8 cellular contexts compared by ENCODE assay signal in genomic region chr2:37196320-37197195, GRCh38. TPM values are rescaled to one million over a fixed set of nuclear protein-coding genes. Genes with fewer than 3 reads are reported as not detected.
DNase-seq lines count a peak whose midpoint lies in the region; ATAC-seq and TF ChIP-seq lines count a peak whose summit lies in the region.

Gene CEBPZOS, plus strand, starts transcription at chr2:37196496. Its CDS starts 3,209 bp downstream, at chr2:37199705.

- peak; percentile 55 for DNase-seq in NCI-H748 treated with DMSO at 0.1 percent for 48 hours (lab: John Stamatoyannopoulos, UW)
- peak; percentile 86 to 90 for DNase-seq in activated CD4-positive, alpha-beta T cell treated with anti-CD3 and anti-CD28 coated beads, Interleukin-2, amount 50 U/mL, for 24 hours (ENCODE audit: low read depth in 1 of 2, low spot score in 1 of 2)
- peak; percentile 90 for DNase-seq in dermis blood vessel endothelial cell
- DNase-seq in stimulated activated CD4-positive, alpha-beta T cell treated with anti-CD3 and anti-CD28 coated beads, TNF-alpha, amount 100 ng/mL, for 4 hours (ENCODE audit: low read depth in 3 of 3): peak; percentile 81 to 89 (median 88)

- H3K4me1 ChIP-seq in liver (ENCODE audit: control insufficient read depth in 4 of 4, insufficient read depth in 4 of 4, low read length in 3 of 4): peaks cover 0 to 8% (median 4%) of the 10 kb centered on the region in 4 donors

- no peaks in the 10 kb centered on the region for H3K9me3 ChIP-seq in liver (ENCODE audit: control insufficient read depth in 4 of 4, low read length in 3 of 4)

- H3K4me3 ChIP-seq in liver (ENCODE audit: low read depth in 1 of 3, low read length in 3 of 3): peak within 1 kb of the TSS; percentile 67 to 87 (median 79)

- no peak for TF ChIP-seq CTCF in C4-2B (conservative IDR thresholded peaks at IDR 0.05)
- TF ChIP-seq CTCF in liver (IDR thresholded peaks at IDR 0.05; ENCODE audit: low read depth, low read length, missing input control): no peak

- no peak for TF ChIP-seq RAD21 in liver (IDR thresholded peaks at IDR 0.05)

- H3K27ac ChIP-seq in C4-2B (peak within 1 kb of the TSS; percentile 89), liver (ENCODE audit: low read depth in 1 of 2, low read length in 2 of 2) (peak within 1 kb of the TSS; percentile 89 to 93)

- peak; percentile 70 for ATAC-seq in GM19372 (IDR thresholded peaks at IDR 0.05; ENCODE audit: low read depth, unreplicated experiment)
- peak; percentile 38 for ATAC-seq in HG03558 (IDR thresholded peaks at IDR 0.05; ENCODE audit: extremely low read depth, unreplicated experiment)

- H3K27me3 ChIP-seq in liver (ENCODE audit: control insufficient read depth in 4 of 4, insufficient read depth in 4 of 4, low read length in 3 of 4): no peaks in the 10 kb centered on the region

- WGBS in liver: under 1% methylated on average over 72 of the region's 72 CpGs

- H3K36me3 ChIP-seq in liver (ENCODE audit: control insufficient read depth in 4 of 4, insufficient read depth in 3 of 4, low read depth in 1 of 4, low read length in 3 of 4): peaks cover 2 to 6% (median 4%) of the 10 kb centered on the region in 4 donors

- peak within 1 kb of the TSS; percentile 31 to 49 for H3K9ac ChIP-seq in liver (ENCODE audit: low read depth in 1 of 2, low read length in 2 of 2)

TF ChIP-seq in liver, 16 proteins besides CTCF, POLR2A, EP300 and RAD21:
- peak in 1 of 2 donors; percentile 25 for TF ChIP-seq EGR1 (IDR thresholded peaks at IDR 0.05; ENCODE audit: low read depth in 2 of 2)
- TF ChIP-seq HNF4A (conservative IDR thresholded peaks at IDR 0.05): peak; percentile 59 to 76
- TF ChIP-seq NR2F2 (IDR thresholded peaks at IDR 0.05): no peak
- peak; percentile 69 for TF ChIP-seq SP1 (IDR thresholded peaks at IDR 0.05)
- TF ChIP-seq GABPA (IDR thresholded peaks at IDR 0.05 in 1 of 2, conservative IDR thresholded peaks at IDR 0.05 in 1 of 2): peak in 1 of 2 donors; percentile 84
- TF ChIP-seq HNF4G (IDR thresholded peaks at IDR 0.05): no peak
- peak; percentile 38 to 65 for TF ChIP-seq RXRA (IDR thresholded peaks at IDR 0.05)
- TF ChIP-seq MAX (IDR thresholded peaks at IDR 0.05): no peak
- peak; percentile 39 for TF ChIP-seq FOXA2 (IDR thresholded peaks at IDR 0.05)

RNA-seq across cellular contexts. Expression of gene CEBPZOS, which starts in this region (rescaled TPM):
- total RNA-seq in dermis blood vessel endothelial cell: 10.6 and 13.8 TPM in 2 replicates
- 10 to 100 TPM; 10.2 to 16.8 TPM for total RNA-seq in liver
- 10 to 100 TPM in 1 of 2 donors, 1 to 10 TPM in 1; 9.1 to 22.9 TPM for polyA plus RNA-seq in liver

Comparison
In these comparisons a context has a peak if more than half of its experiments do, and no peak if none do; other contexts are left out.
1. Peak in every context shown above with its lines: DNase-seq, ATAC-seq, H3K4me3 ChIP-seq and H3K27ac ChIP-seq.